8 cellular contexts compared by ENCODE assay signal in the genomic region with DNA sequence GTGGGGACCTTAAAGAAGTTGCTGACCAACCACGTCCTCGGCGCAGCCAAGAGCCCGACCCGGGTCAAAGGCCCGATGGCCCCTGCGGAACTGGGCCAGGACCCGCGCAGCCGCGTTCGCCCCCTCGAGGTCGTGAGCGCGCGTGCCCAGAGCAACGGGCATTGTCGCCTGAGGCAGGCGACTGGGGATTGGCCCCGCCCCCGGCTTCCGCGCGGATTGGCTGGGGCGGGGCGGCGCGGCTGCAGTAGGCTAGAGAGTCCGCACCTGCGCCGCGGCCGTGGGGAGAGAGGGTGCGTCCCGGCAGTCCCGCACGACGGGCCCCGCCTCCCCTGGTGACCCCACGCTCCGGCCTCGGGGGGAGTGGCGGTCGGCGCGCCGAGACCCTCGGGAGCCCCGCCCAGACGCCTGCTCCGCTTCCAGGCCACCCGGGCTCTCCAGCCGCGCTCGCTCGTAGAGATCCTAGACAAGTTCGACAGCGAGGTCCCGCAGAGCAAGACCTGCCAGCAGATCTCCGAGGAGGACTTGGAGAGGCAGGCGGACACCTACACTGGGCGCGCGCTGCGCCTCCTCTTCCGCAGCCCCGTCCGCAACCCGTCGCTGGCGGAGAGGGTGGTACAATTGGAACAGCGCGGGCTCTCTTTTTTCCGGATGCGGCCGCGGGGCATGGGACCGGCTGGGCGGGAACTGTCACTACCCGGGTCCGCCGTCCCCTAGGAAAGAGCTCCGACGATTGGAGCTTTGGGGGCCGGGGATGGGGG. TPM values are rescaled to one million over a fixed set of nuclear protein-coding genes. Genes with fewer than 3 reads are reported as not detected.
DNase-seq lines count a peak whose midpoint lies in the region; ATAC-seq and TF ChIP-seq lines count a peak whose summit lies in the region.

No MANE protein-coding gene starts in this region.

- H3K4me1 ChIP-seq in lung (ENCODE audit: control insufficient read depth in 2 of 2, insufficient read depth in 2 of 2, low read length in 2 of 2): peaks cover 0 to 1% of the 10 kb centered on the region in 2 donors

- H3K36me3 ChIP-seq in lung (ENCODE audit: control insufficient read depth in 2 of 2, insufficient read depth in 2 of 2, low read length in 2 of 2): no peaks in the 10 kb centered on the region

- H3K9me3 ChIP-seq in lung (ENCODE audit: control insufficient read depth in 2 of 2, insufficient read depth in 1 of 2, low read length in 1 of 2): no peaks in the 10 kb centered on the region

- no peaks in the 10 kb centered on the region for H3K27me3 ChIP-seq in lung (ENCODE audit: control insufficient read depth, insufficient read depth)

- peak overlapping the region; percentile 80 for H3K4me3 ChIP-seq in coronary artery
- H3K4me3 ChIP-seq in lung: peak overlapping the region; percentile 60

- H3K27ac ChIP-seq in coronary artery (no peak overlapping the region), lung (ENCODE audit: low read depth in 1 of 2, low read length in 1 of 2) (peak overlapping the region in 1 of 2 donors; percentile 55)

- 1% methylated on average over 60 to 86 of the region's 86 CpGs for WGBS in lung, 2 donors

- peak; percentile 70 for ATAC-seq in HG03095 (IDR thresholded peaks at IDR 0.05; ENCODE audit: unreplicated experiment)
- ATAC-seq in lung (ENCODE audit: insufficient read depth, low FRiP score): peak; percentile 84

- TF ChIP-seq CTCF in coronary artery (IDR thresholded peaks at IDR 0.05) (no peak), lung (IDR thresholded peaks at IDR 0.05; ENCODE audit: control extremely low read depth, extremely low read depth) (no peak)

- DNase-seq in SIG-M5 treated with dmso at 0.1 percent for 504 hours (lab: John Stamatoyannopoulos, UW; ENCODE audit: unreplicated experiment): peak; percentile 77
- no peak for DNase-seq in SIG-M5 (lab: John Stamatoyannopoulos, UW)
- peak; percentile 70 for DNase-seq in NCI-H345 treated with DMSO at 0.1 percent for 48 hours (lab: John Stamatoyannopoulos, UW; ENCODE audit: unreplicated experiment)
- peak; percentile 62 for DNase-seq in activated CD4-positive, CD25-positive, alpha-beta regulatory T cell treated with anti-CD3 and anti-CD28 coated beads, Interleukin-2, amount 50 U/mL, for 16 hours (ENCODE audit: low read depth, low spot score)
- DNase-seq in coronary artery (ENCODE audit: low spot score): no peak
- peak; percentile 66 for DNase-seq in lung (ENCODE audit: low spot score)
- peak; percentile 46 to 59 for DNase-seq in stimulated activated CD8-positive, alpha-beta memory T cell treated with anti-CD3 and anti-CD28 coated beads, Interleukin-15, amount 100 ng/mL, for 4 hours (ENCODE audit: low read depth in 2 of 2)

RNA-seq across cellular contexts. Expression of a gene that starts 8.3 kb away (rescaled TPM):
- total RNA-seq in lung: 10 to 100 TPM; 34.4 to 44.0 TPM
- polyA plus RNA-seq in lung: 10 to 100 TPM; 23.0 to 29.8 TPM

RNA-seq across cellular contexts. Expression of a gene that starts 15.4 kb away (rescaled TPM):
- 100 to 1,000 TPM in 1 of 2 donors, 1 to 10 TPM in 1; 7.3 to 116 TPM for total RNA-seq in lung
- 100 to 1,000 TPM in 1 of 2 donors, 10 to 100 TPM in 1; 40.0 to 200 TPM for polyA plus RNA-seq in lung

RNA-seq across cellular contexts. Expression of a gene that starts 25.0 kb away (rescaled TPM):
- total RNA-seq in lung: under 1 TPM; 0.71 to 0.74 TPM
- polyA plus RNA-seq in lung: under 1 TPM; 0.37 to 0.73 TPM

RNA-seq across cellular contexts. Expression of a gene that starts 27.7 kb away (rescaled TPM):
- 10 to 100 TPM; 11.0 to 26.2 TPM for total RNA-seq in lung
- polyA plus RNA-seq in lung: 10 to 100 TPM; 36.5 to 41.1 TPM

Comparison
In these comparisons a context has a peak if more than half of its experiments do, and no peak if none do; other contexts are left out.
1. DNase-seq: peak in SIG-M5 treated with dmso at 0.1 percent for 504 hours (single experiment), NCI-H345 treated with DMSO at 0.1 percent for 48 hours (single experiment), activated CD4-positive, CD25-positive, alpha-beta regulatory T cell treated with anti-CD3 and anti-CD28 coated beads, Interleukin-2, amount 50 U/mL, for 16 hours (single experiment), lung (single experiment) and stimulated activated CD8-positive, alpha-beta memory T cell treated with anti-CD3 and anti-CD28 coated beads, Interleukin-15, amount 100 ng/mL, for 4 hours (2 of 2); none in SIG-M5 (single experiment) and coronary artery (single experiment).